In genomic region chr19:13024958-13025653, GRCh38 we compare ENCODE assay signal across 8 cellular contexts. TPM values are rescaled to one million over a fixed set of nuclear protein-coding genes. Genes with fewer than 3 reads are reported as not detected.
DNase-seq lines count a peak whose midpoint lies in the region; ATAC-seq and TF ChIP-seq lines count a peak whose summit lies in the region.

No MANE protein-coding gene starts in this region.

- peak overlapping the region; percentile 100 for H3K27ac ChIP-seq in VCaP
- H3K27ac ChIP-seq in right atrium auricular region = peak overlapping the region; percentile 93 to 98
- no peak overlapping the region for H3K27ac ChIP-seq in SJCRH30

- peaks cover 27% of the 10 kb centered on the region for H3K4me1 Mint-ChIP-seq in stimulated activated effector memory CD8-positive, alpha-beta T cell treated with anti-CD3 and anti-CD28 coated beads, Interleukin-12 subunit alpha, Interleukin-12 subunit beta, amount 100 ng/mL, for 72 hours

- H3K27me3 ChIP-seq in right atrium auricular region = no peaks in the 10 kb centered on the region
- no peaks in the 10 kb centered on the region for H3K27me3 ChIP-seq in SJCRH30

- H3K4me1 ChIP-seq in right atrium auricular region (peaks cover 0 to 88% of the 10 kb centered on the region in 2 donors), SJCRH30 (peaks cover 36% of the 10 kb centered on the region)

- TF ChIP-seq CTCF in VCaP (conservative IDR thresholded peaks at IDR 0.05) (no peak), right atrium auricular region (IDR thresholded peaks at IDR 0.05) (no peak)

- peak overlapping the region; percentile 72 for H3K4me3 Mint-ChIP-seq in stimulated activated effector memory CD8-positive, alpha-beta T cell treated with anti-CD3 and anti-CD28 coated beads, Interleukin-12 subunit alpha, Interleukin-12 subunit beta, amount 100 ng/mL, for 72 hours

- H3K36me3 ChIP-seq in right atrium auricular region (no peaks in the 10 kb centered on the region), SJCRH30 (peaks cover 7% of the 10 kb centered on the region; the same call in 1 of the 2 replicates)

- DNase-seq in EH (ENCODE audit: low read depth) (peak; percentile 47), right atrium auricular region (ENCODE audit: low spot score) (no peak), A172 (ENCODE audit: low spot score) (no peak), SJCRH30 (no peak)
- DNase-seq in stimulated activated effector memory CD8-positive, alpha-beta T cell treated with anti-CD3 and anti-CD28 coated beads, Interleukin-12 subunit alpha, Interleukin-12 subunit beta, amount 100 ng/mL, for 72 hours (ENCODE audit: low spot score in 2 of 2) = no peak
- DNase-seq in activated T-cell treated with anti-CD3 and anti-CD28 coated beads, Interleukin-2, amount 50 U/mL, for 1 hour = no peak

- H3K9me3 Mint-ChIP-seq in stimulated activated effector memory CD8-positive, alpha-beta T cell treated with anti-CD3 and anti-CD28 coated beads, Interleukin-12 subunit alpha, Interleukin-12 subunit beta, amount 100 ng/mL, for 72 hours = no peaks in the 10 kb centered on the region

- H3K36me3 Mint-ChIP-seq in stimulated activated effector memory CD8-positive, alpha-beta T cell treated with anti-CD3 and anti-CD28 coated beads, Interleukin-12 subunit alpha, Interleukin-12 subunit beta, amount 100 ng/mL, for 72 hours = no peaks in the 10 kb centered on the region

- H3K9me3 ChIP-seq in right atrium auricular region (no peaks in the 10 kb centered on the region), SJCRH30 (replicated peaks) (no peaks in the 10 kb centered on the region)

- H3K4me3 ChIP-seq in right atrium auricular region = peak overlapping the region; percentile 25 to 50
- no peak overlapping the region for H3K4me3 ChIP-seq in SJCRH30

- no peak overlapping the region for H3K27ac Mint-ChIP-seq in stimulated activated effector memory CD8-positive, alpha-beta T cell treated with anti-CD3 and anti-CD28 coated beads, Interleukin-12 subunit alpha, Interleukin-12 subunit beta, amount 100 ng/mL, for 72 hours

- no peak for ATAC-seq in stimulated activated effector memory CD8-positive, alpha-beta T cell treated with anti-CD3 and anti-CD28 coated beads, Interleukin-12 subunit alpha, Interleukin-12 subunit beta, amount 100 ng/mL, for 72 hours
- ATAC-seq in GM21737 (IDR thresholded peaks at IDR 0.05; ENCODE audit: unreplicated experiment) = no peak

RNA-seq across cellular contexts. Expression of gene NFIX, which starts 29.8 kb away (rescaled TPM):
- 10 to 100 TPM; 56.5 to 69.8 TPM for total RNA-seq in right atrium auricular region
- total RNA-seq in A172 (2014; rRNA removed; shearing (Covaris generic)) = 17.0 and 25.7 TPM in 2 replicates
- 20.2 and 22.4 TPM in 2 replicates for total RNA-seq in SJCRH30 (2014; rRNA removed; shearing (Covaris generic))

RNA-seq across cellular contexts. Expression of gene DAND5, which starts 55.7 kb away (rescaled TPM):
- 10 to 100 TPM in 1 of 2 donors, 1 to 10 TPM in 1; 2.9 to 10.7 TPM for total RNA-seq in right atrium auricular region
- 0.10 and 0.36 TPM in 2 replicates for total RNA-seq in A172 (2014; rRNA removed; shearing (Covaris generic))
- not detected in 2 replicates for total RNA-seq in SJCRH30 (2014; rRNA removed; shearing (Covaris generic))
